ENCODE assay signal across 31 cellular contexts in genomic region chr18:46588971-46589660, GRCh38.
"Had no signal": no experiment of that assay in that cellular context is flagged by ENCODE, and none has a peak within 500 bp of the region (broad histone marks: within the 10 kb centered on the region; RNA-seq: fewer than 3 reads in every experiment).

No MANE protein-coding gene starts in this region.

- H3K4me3 Mint-ChIP-seq: activated CD4-positive, alpha-beta T cell treated with anti-CD3 and anti-CD28 coated beads for 36 hours; activated CD8-positive, alpha-beta T cell treated with anti-CD3 and anti-CD28 coated beads for 36 hours; activated naive CD8-positive, alpha-beta T cell; activated T-cell treated with anti-CD3 and anti-CD28 coated beads, Interleukin-2, amount 50 U/mL, for 4 hours; activated T-helper 17 cell treated with anti-CD3 and anti-CD28 coated beads, Interleukin-2, amount 50 U/mL, for 72 hours; effector memory CD8-positive, alpha-beta T cell had no signal

- H3K36me3 Mint-ChIP-seq: activated naive CD8-positive, alpha-beta T cell had no signal

- FAIRE-seq: astrocyte, colon, endothelial cell of umbilical vein, frontal cortex had no signal

- H3K9me3 ChIP-seq: heart left ventricle had no signal

- H3K4me3 ChIP-seq: heart left ventricle had no signal

- H3K27ac Mint-ChIP-seq: activated CD4-positive, alpha-beta T cell treated with anti-CD3 and anti-CD28 coated beads for 36 hours; activated CD8-positive, alpha-beta T cell treated with anti-CD3 and anti-CD28 coated beads for 36 hours; activated naive CD8-positive, alpha-beta T cell; activated T-helper 17 cell treated with anti-CD3 and anti-CD28 coated beads, Interleukin-2, amount 50 U/mL, for 72 hours; effector memory CD8-positive, alpha-beta T cell had no signal

- DNase-seq: activated CD4-positive, alpha-beta T cell treated with anti-CD3 and anti-CD28 coated beads for 36 hours; activated CD4-positive, alpha-beta T cell treated with anti-CD3 and anti-CD28 coated beads, Interleukin-2, amount 50 U/mL, for 1 hour; activated CD4-positive, alpha-beta T cell treated with anti-CD3 and anti-CD28 coated beads, Interleukin-2, amount 50 U/mL, for 48 hours; activated CD4-positive, CD25-positive, alpha-beta regulatory T cell; activated CD4-positive, CD25-positive, alpha-beta regulatory T cell treated with anti-CD3 and anti-CD28 coated beads, Interleukin-2, amount 50 U/mL, for 72 hours; activated CD8-positive, alpha-beta memory T cell treated with anti-CD3 and anti-CD28 coated beads for 24 hours; activated CD8-positive, alpha-beta T cell treated with anti-CD3 and anti-CD28 coated beads for 36 hours; activated effector memory CD4-positive, alpha-beta T cell treated with Interleukin-2 at 50 U/mL for 16 hours; activated gamma-delta T cell treated with Interleukin-2 at 50 U/mL for 16 hours; activated naive CD4-positive, alpha-beta T cell treated with anti-CD3 and anti-CD28 coated beads, Interleukin-2, amount 50 U/mL, for 16 hours; activated naive CD4-positive, alpha-beta T cell treated with Interleukin-2 at 50 U/mL for 16 hours; activated T-cell treated with anti-CD3 and anti-CD28 coated beads, Interleukin-2, amount 50 U/mL, for 4 hours; amniotic stem cell; anterior cingulate cortex; brain microvascular endothelial cell; caudate nucleus; cortex of kidney; dermis blood vessel endothelial cell; effector CD4-positive, alpha-beta T cell; effector memory CD8-positive, alpha-beta T cell; foreskin fibroblast; glutamatergic neuron; heart left ventricle; T-helper 2 cell had no signal

- H3K27ac ChIP-seq: brain microvascular endothelial cell, epithelial cell of prostate, heart left ventricle had no signal

- H3K9me3 Mint-ChIP-seq: activated CD8-positive, alpha-beta T cell treated with anti-CD3 and anti-CD28 coated beads for 36 hours; activated T-cell treated with anti-CD3 and anti-CD28 coated beads, Interleukin-2, amount 50 U/mL, for 4 hours; activated T-helper 17 cell treated with anti-CD3 and anti-CD28 coated beads, Interleukin-2, amount 50 U/mL, for 72 hours; effector memory CD8-positive, alpha-beta T cell had no signal

- H3K36me3 ChIP-seq: brain microvascular endothelial cell, heart left ventricle had no signal

- H3K27me3 ChIP-seq: brain microvascular endothelial cell, heart left ventricle had no signal

- ATAC-seq: activated CD4-positive, alpha-beta T cell treated with anti-CD3 and anti-CD28 coated beads for 36 hours; activated CD8-positive, alpha-beta T cell treated with anti-CD3 and anti-CD28 coated beads for 36 hours; activated T-cell treated with anti-CD3 and anti-CD28 coated beads, Interleukin-2, amount 50 U/mL, for 4 hours; activated T-helper 17 cell treated with anti-CD3 and anti-CD28 coated beads, Interleukin-2, amount 50 U/mL, for 72 hours; effector memory CD8-positive, alpha-beta T cell; heart left ventricle had no signal

- H3K4me1 Mint-ChIP-seq: activated CD4-positive, alpha-beta T cell treated with anti-CD3 and anti-CD28 coated beads for 36 hours; activated T-helper 17 cell treated with anti-CD3 and anti-CD28 coated beads, Interleukin-2, amount 50 U/mL, for 72 hours had no signal
